Comparison of ENCODE assay signal across 8 cellular contexts in genomic region chr2:64212801-64213321, GRCh38.
DNase-seq lines count a peak whose midpoint lies in the region; ATAC-seq and TF ChIP-seq lines count a peak whose summit lies in the region.

No MANE protein-coding gene starts in this region.

- H3K4me3 ChIP-seq in urinary bladder (ENCODE audit: low read depth, low read length) = no peak overlapping the region
- H3K4me3 ChIP-seq in PC-3 (ENCODE audit: low read length) = no peak overlapping the region
- H3K4me3 ChIP-seq in ascending aorta = no peak overlapping the region

- no peaks in the 10 kb centered on the region for H4K20me1 ChIP-seq in PC-3 (ENCODE audit: low read length)

- peak; percentile 28 for ATAC-seq in HG02798 (IDR thresholded peaks at IDR 0.05; ENCODE audit: poor library complexity, unreplicated experiment)
- ATAC-seq in foreskin keratinocyte = peak; percentile 47
- ATAC-seq in PC-3 = no peak

- peak overlapping the region; percentile 41 for H3K4me3 Mint-ChIP-seq in T-helper 1 cell treated with Interleukin-12 subunit alpha and Interleukin-12 subunit beta and Interleukin-4 antibody, amounts not matched to agents 30 μg/mL and 1 μg/mL, for 36 hours

- no peak overlapping the region for H2AFZ ChIP-seq in PC-3 (ENCODE audit: low read length)

- no peaks in the 10 kb centered on the region for H3K9me3 Mint-ChIP-seq in T-helper 1 cell treated with Interleukin-12 subunit alpha and Interleukin-12 subunit beta and Interleukin-4 antibody, amounts not matched to agents 30 μg/mL and 1 μg/mL, for 36 hours

- no peak overlapping the region for H3K4me2 ChIP-seq in PC-3 (ENCODE audit: low read length)

- BruUV-seq in PC-3 (replicated peaks; lab: Mats Ljungman, UMichigan) = no TSS peak

- no peak overlapping the region for H3K9ac ChIP-seq in PC-3 (ENCODE audit: low read length)

- H3K4me1 ChIP-seq in foreskin keratinocyte = peaks cover 46% of the 10 kb centered on the region
- no peaks in the 10 kb centered on the region for H3K4me1 ChIP-seq in urinary bladder (ENCODE audit: insufficient read depth)
- peaks cover 23% of the 10 kb centered on the region for H3K4me1 ChIP-seq in PC-3 (ENCODE audit: insufficient read depth, low read length)
- no peaks in the 10 kb centered on the region for H3K4me1 ChIP-seq in ascending aorta

- peak; percentile 7 for DNase-seq in EL
- DNase-seq in foreskin keratinocyte = peak; percentile 65 to 84
- DNase-seq in PC-3 = no peak
- DNase-seq in Ammon's horn (ENCODE audit: low spot score) = no peak
- no peak for DNase-seq in ascending aorta (ENCODE audit: low spot score in 2 of 2)

- H3K79me2 ChIP-seq in PC-3 (ENCODE audit: low read length) = no peaks in the 10 kb centered on the region

- H3K27ac ChIP-seq in foreskin keratinocyte (peak overlapping the region; percentile 97), urinary bladder (ENCODE audit: low read depth) (peak overlapping the region; percentile 70), PC-3 (ENCODE audit: low read length) (no peak overlapping the region), ascending aorta (no peak overlapping the region)

- H3K27me3 ChIP-seq in foreskin keratinocyte (no peaks in the 10 kb centered on the region), PC-3 (ENCODE audit: low read length) (no peaks in the 10 kb centered on the region), ascending aorta (no peaks in the 10 kb centered on the region)

- H3F3A ChIP-seq in PC-3 (ENCODE audit: low read length, unreplicated experiment) = no peaks in the 10 kb centered on the region

- POLR2A ChIA-PET in PC-3 (lab: Charles Lee; ENCODE audit: unreplicated experiment) = no interaction called here

- intact Hi-C loops in PC-3 (cut with micrococcal nuclease) (no loop called here), ascending aorta (cut with DNase I) (no loop called here)

- peaks cover 12% of the 10 kb centered on the region for H3K36me3 Mint-ChIP-seq in T-helper 1 cell treated with Interleukin-12 subunit alpha and Interleukin-12 subunit beta and Interleukin-4 antibody, amounts not matched to agents 30 μg/mL and 1 μg/mL, for 36 hours (ENCODE audit: low read depth)

- WGBS in urinary bladder = 87% methylated on average over 3 of the region's 3 CpGs

- peaks cover 62% of the 10 kb centered on the region for H3K4me1 Mint-ChIP-seq in T-helper 1 cell treated with Interleukin-12 subunit alpha and Interleukin-12 subunit beta and Interleukin-4 antibody, amounts not matched to agents 30 μg/mL and 1 μg/mL, for 36 hours (ENCODE audit: low read depth)

- H3K9me2 ChIP-seq in PC-3 (replicated peaks; ENCODE audit: low read length) = no peaks in the 10 kb centered on the region

- H3K9me3 ChIP-seq in PC-3 (ENCODE audit: low read length) = no peaks in the 10 kb centered on the region
- no peaks in the 10 kb centered on the region for H3K9me3 ChIP-seq in ascending aorta

- peak overlapping the region; percentile 99 for H3K27ac Mint-ChIP-seq in T-helper 1 cell treated with Interleukin-12 subunit alpha and Interleukin-12 subunit beta and Interleukin-4 antibody, amounts not matched to agents 30 μg/mL and 1 μg/mL, for 36 hours

- TF ChIP-seq CTCF in foreskin keratinocyte (conservative IDR thresholded peaks at IDR 0.05) (no peak), PC-3 (conservative IDR thresholded peaks at IDR 0.05; ENCODE audit: low read depth, low read length) (no peak), ascending aorta (IDR thresholded peaks at IDR 0.05) (no peak)

- CTCF ChIA-PET in PC-3 (lab: Charles Lee) = no interaction called here

- H3K36me3 ChIP-seq in urinary bladder (ENCODE audit: insufficient read depth) = no peaks in the 10 kb centered on the region
- H3K36me3 ChIP-seq in PC-3 (ENCODE audit: low read depth, low read length) = no peaks in the 10 kb centered on the region
- no peaks in the 10 kb centered on the region for H3K36me3 ChIP-seq in ascending aorta

- H3K27me3 Mint-ChIP-seq in T-helper 1 cell treated with Interleukin-12 subunit alpha and Interleukin-12 subunit beta and Interleukin-4 antibody, amounts not matched to agents 30 μg/mL and 1 μg/mL, for 36 hours (ENCODE audit: low read depth) = no peaks in the 10 kb centered on the region

Comparison
In these comparisons a context has a peak if more than half of its experiments do, and no peak if none do; other contexts are left out.
1. DNase-seq: peak in EL (single experiment) and foreskin keratinocyte (2 of 2); none in PC-3 (single experiment), Ammon's horn (single experiment) and ascending aorta (0 of 2).
2. H3K27ac ChIP-seq: peak in foreskin keratinocyte (single experiment) and urinary bladder (single experiment); none in PC-3 (single experiment) and ascending aorta (0 of 2).